In the genomic region with DNA sequence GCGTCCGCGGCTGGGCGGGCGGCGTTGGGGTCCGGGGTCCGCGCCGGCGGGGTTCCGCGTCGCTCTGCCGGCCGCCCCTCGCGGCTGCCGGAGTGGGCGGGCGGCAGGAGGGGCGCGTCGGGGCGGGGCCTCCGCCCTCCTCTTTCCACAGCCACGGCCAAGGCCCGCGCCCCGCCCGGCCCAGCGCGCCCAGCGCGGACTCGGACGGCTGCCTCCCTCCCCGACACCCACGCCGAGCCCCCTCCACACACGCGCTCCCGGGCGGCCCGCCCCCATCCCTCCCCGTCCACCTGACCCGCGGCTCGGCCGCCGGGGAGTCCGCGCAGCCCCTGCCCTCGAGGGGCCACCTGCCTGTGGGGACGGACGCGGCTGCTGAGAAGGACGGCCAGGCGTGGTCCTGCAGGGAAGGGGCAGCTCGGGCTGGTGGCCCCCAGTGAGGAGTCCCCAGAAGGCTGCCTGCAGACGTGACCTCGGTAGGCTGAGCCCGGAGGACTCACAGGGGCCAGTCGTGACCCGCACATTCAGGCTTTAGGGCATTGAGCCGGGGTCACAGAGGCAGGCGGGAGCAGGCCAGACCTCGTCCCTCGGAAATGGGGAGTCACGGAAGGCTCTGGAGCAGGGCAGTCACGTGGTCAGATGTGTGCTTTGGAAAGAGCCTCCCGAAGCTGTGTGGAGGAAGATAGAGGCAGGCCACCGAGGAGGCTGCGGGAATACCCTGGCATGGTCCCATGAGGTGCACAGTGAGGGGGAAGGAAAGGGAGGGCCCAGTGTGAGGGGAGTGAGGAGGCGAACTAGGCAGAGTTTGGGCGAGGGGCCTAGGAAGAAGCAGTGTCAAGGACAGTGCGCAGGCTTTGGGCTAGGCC, we compare ENCODE assay signal across 8 cellular contexts. TPM values are rescaled to one million over a fixed set of nuclear protein-coding genes. Genes with fewer than 3 reads are reported as not detected.
DNase-seq lines count a peak whose midpoint lies in the region; ATAC-seq and TF ChIP-seq lines count a peak whose summit lies in the region.

A gene (minus strand): TSS at position 94 of the 863 bp plus-strand sequence. CDS start 24,980 bp downstream, outside the sequence.

- H3K9me3 Mint-ChIP-seq in WTC11 = no peaks in the 10 kb centered on the region

- H3K4me1 Mint-ChIP-seq in WTC11 = peaks cover 13% of the 10 kb centered on the region

- H3K36me3 ChIP-seq in ES-I3 (ENCODE audit: insufficient read depth, low read length) (no peaks in the 10 kb centered on the region), sigmoid colon (no peaks in the 10 kb centered on the region), BE2C (no peaks in the 10 kb centered on the region)

- no peak for TF ChIP-seq CTCF in WTC11 (IDR thresholded peaks at IDR 0.05)
- no peak for TF ChIP-seq CTCF in sigmoid colon (IDR thresholded peaks at IDR 0.05)
- TF ChIP-seq CTCF in BE2C (IDR thresholded peaks at IDR 0.05; ENCODE audit: low read depth, low read length) = no peak

- H3K9me3 ChIP-seq in ES-I3 (ENCODE audit: control insufficient read depth, insufficient read depth, low read length) (no peaks in the 10 kb centered on the region), sigmoid colon (no peaks in the 10 kb centered on the region), BE2C (no peaks in the 10 kb centered on the region)

- H3K27ac ChIP-seq in sigmoid colon = peak within 1 kb of the TSS; percentile 43 to 68 (median 62)

- TF ChIP-seq EP300 in sigmoid colon (IDR thresholded peaks at IDR 0.05) = no peak

- H3K36me3 Mint-ChIP-seq in WTC11 = no peaks in the 10 kb centered on the region

- no peaks in the 10 kb centered on the region for H3K4me1 ChIP-seq in ES-I3 (ENCODE audit: insufficient read depth, low read length)
- H3K4me1 ChIP-seq in sigmoid colon = peaks cover 0 to 18% (median 16%) of the 10 kb centered on the region in 4 donors
- no peaks in the 10 kb centered on the region for H3K4me1 ChIP-seq in BE2C

- POLR2A ChIA-PET in WTC11 (lab: Charles Lee) = interaction anchor here (0.5 kb wide), 1 partner anchor 1475 kb away, joined by 7 read pairs; no protein-coding TSS in a partner anchor

- TF ChIP-seq POLR2A in sigmoid colon (IDR thresholded peaks at IDR 0.05) = no peak

- 7 to 13% methylated on average over 77 of the region's 77 CpGs for WGBS in sigmoid colon, 2 donors

- H3K4me3 Mint-ChIP-seq in WTC11 = peak within 1 kb of the TSS; percentile 72

- H3K9ac ChIP-seq in ES-I3 (ENCODE audit: low read depth, low read length) = peak within 1 kb of the TSS; percentile 47; the same call in 1 of the 2 replicates

- intact Hi-C loops in left ventricle myocardium superior (cut with micrococcal nuclease) = no loop called here
- intact Hi-C loops in sigmoid colon (cut with DNase I) = no loop called here

- ATAC-seq in WTC11 (peak; percentile 23), left ventricle myocardium superior (peak; percentile 80), GM18502 (IDR thresholded peaks at IDR 0.05; ENCODE audit: poor library complexity, unreplicated experiment) (no peak)

- CTCF ChIA-PET in WTC11 (lab: Charles Lee) = no interaction called here

- peak within 1 kb of the TSS; percentile 29 to 56 (median 50) for H3K4me3 ChIP-seq in sigmoid colon
- H3K4me3 ChIP-seq in BE2C (ENCODE audit: low read depth, low read length) = no peak within 1 kb of the TSS

- H3K27me3 Mint-ChIP-seq in WTC11 (ENCODE audit: low read depth) = peaks cover 40% of the 10 kb centered on the region

- H3K27ac Mint-ChIP-seq in WTC11 = no peak within 1 kb of the TSS

- no peaks in the 10 kb centered on the region for H3K27me3 ChIP-seq in sigmoid colon
- H3K27me3 ChIP-seq in BE2C = no peaks in the 10 kb centered on the region

- DNase-seq in WTC11 (ENCODE audit: low spot score) (peak; percentile 30), left ventricle myocardium superior (peak; percentile 71), sigmoid colon (peak; percentile 81), NCI-H2196 (lab: John Stamatoyannopoulos, UW; ENCODE audit: unreplicated experiment) (no peak), SIG-M5 treated with dmso at 0.1 percent for 504 hours (lab: John Stamatoyannopoulos, UW; ENCODE audit: unreplicated experiment) (no peak), BE2C (no peak)

TF ChIP-seq in WTC11, 78 proteins besides CTCF, POLR2A, EP300 and RAD21:
- TF ChIP-seq, protein P1, sequence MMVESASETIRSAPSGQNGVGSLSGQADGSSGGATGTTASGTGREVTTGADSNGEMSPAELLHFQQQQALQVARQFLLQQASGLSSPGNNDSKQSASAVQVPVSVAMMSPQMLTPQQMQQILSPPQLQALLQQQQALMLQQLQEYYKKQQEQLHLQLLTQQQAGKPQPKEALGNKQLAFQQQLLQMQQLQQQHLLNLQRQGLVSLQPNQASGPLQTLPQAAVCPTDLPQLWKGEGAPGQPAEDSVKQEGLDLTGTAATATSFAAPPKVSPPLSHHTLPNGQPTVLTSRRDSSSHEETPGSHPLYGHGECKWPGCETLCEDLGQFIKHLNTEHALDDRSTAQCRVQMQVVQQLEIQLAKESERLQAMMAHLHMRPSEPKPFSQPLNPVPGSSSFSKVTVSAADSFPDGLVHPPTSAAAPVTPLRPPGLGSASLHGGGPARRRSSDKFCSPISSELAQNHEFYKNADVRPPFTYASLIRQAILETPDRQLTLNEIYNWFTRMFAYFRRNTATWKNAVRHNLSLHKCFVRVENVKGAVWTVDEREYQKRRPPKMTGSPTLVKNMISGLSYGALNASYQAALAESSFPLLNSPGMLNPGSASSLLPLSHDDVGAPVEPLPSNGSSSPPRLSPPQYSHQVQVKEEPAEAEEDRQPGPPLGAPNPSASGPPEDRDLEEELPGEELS (CRISPR knock-in tag; IDR thresholded peaks at IDR 0.05) = 0 out of 2 replicates have a peak, but pooled peaks have one; percentile 45
- TF ChIP-seq, protein P2, sequence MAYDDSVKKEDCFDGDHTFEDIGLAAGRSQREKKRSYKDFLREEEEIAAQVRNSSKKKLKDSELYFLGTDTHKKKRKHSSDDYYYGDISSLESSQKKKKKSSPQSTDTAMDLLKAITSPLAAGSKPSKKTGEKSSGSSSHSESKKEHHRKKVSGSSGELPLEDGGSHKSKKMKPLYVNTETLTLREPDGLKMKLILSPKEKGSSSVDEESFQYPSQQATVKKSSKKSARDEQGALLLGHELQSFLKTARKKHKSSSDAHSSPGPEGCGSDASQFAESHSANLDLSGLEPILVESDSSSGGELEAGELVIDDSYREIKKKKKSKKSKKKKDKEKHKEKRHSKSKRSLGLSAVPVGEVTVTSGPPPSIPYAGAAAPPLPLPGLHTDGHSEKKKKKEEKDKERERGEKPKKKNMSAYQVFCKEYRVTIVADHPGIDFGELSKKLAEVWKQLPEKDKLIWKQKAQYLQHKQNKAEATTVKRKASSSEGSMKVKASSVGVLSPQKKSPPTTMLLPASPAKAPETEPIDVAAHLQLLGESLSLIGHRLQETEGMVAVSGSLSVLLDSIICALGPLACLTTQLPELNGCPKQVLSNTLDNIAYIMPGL (CRISPR knock-in tag; IDR thresholded peaks at IDR 0.05) = no peak
- TF ChIP-seq, protein P3, sequence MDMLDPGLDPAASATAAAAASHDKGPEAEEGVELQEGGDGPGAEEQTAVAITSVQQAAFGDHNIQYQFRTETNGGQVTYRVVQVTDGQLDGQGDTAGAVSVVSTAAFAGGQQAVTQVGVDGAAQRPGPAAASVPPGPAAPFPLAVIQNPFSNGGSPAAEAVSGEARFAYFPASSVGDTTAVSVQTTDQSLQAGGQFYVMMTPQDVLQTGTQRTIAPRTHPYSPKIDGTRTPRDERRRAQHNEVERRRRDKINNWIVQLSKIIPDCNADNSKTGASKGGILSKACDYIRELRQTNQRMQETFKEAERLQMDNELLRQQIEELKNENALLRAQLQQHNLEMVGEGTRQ (CRISPR knock-in tag; IDR thresholded peaks at IDR 0.05) = peak; percentile 86
- TF ChIP-seq, protein P4, sequence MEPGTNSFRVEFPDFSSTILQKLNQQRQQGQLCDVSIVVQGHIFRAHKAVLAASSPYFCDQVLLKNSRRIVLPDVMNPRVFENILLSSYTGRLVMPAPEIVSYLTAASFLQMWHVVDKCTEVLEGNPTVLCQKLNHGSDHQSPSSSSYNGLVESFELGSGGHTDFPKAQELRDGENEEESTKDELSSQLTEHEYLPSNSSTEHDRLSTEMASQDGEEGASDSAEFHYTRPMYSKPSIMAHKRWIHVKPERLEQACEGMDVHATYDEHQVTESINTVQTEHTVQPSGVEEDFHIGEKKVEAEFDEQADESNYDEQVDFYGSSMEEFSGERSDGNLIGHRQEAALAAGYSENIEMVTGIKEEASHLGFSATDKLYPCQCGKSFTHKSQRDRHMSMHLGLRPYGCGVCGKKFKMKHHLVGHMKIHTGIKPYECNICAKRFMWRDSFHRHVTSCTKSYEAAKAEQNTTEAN (CRISPR knock-in tag; IDR thresholded peaks at IDR 0.05) = 0 out of 2 replicates have a peak, but pooled peaks have one; percentile 59
- TF ChIP-seq FOXP1 (CRISPR knock-in tag; IDR thresholded peaks at IDR 0.05; ENCODE audit: borderline replicate concordance) = peak; percentile 26; the same call in 1 of the 2 replicates
- TF ChIP-seq, protein P5, sequence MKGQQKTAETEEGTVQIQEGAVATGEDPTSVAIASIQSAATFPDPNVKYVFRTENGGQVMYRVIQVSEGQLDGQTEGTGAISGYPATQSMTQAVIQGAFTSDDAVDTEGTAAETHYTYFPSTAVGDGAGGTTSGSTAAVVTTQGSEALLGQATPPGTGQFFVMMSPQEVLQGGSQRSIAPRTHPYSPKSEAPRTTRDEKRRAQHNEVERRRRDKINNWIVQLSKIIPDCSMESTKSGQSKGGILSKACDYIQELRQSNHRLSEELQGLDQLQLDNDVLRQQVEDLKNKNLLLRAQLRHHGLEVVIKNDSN (CRISPR knock-in tag; IDR thresholded peaks at IDR 0.05) = peak; percentile 79
- no peak for TF ChIP-seq GABPB1 (CRISPR knock-in tag; IDR thresholded peaks at IDR 0.05)
- 0 out of 2 replicates have a peak, but pooled peaks have one; percentile 12 for TF ChIP-seq NFE2L1 (CRISPR knock-in tag; IDR thresholded peaks at IDR 0.05)
- TF ChIP-seq, protein P6, sequence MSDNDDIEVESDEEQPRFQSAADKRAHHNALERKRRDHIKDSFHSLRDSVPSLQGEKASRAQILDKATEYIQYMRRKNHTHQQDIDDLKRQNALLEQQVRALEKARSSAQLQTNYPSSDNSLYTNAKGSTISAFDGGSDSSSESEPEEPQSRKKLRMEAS (CRISPR knock-in tag; IDR thresholded peaks at IDR 0.05) = peak; percentile 62
- TF ChIP-seq SP1 (CRISPR knock-in tag; conservative IDR thresholded peaks at IDR 0.05) = 0 out of 2 replicates have a peak, but pooled peaks have one; percentile 12
TF ChIP-seq in WTC11: peak in this region for 8.

RNA-seq across cellular contexts. Expression of the gene that starts here (rescaled TPM):
- total RNA-seq in WTC11 (2021) (2.3 to 3.5 TPM (median 3.3 TPM) in 3 replicates), left ventricle myocardium superior (0.67 TPM), sigmoid colon (10 to 100 TPM in 1 of 4 donors, 1 to 10 TPM in 3; 1.8 to 13.0 (median 4.3) TPM)
- polyA plus RNA-seq in sigmoid colon = 1 to 10 TPM in 2 of 3 donors, under 1 TPM in 1; 0.60 to 3.2 (median 2.4) TPM
- polyA plus RNA-seq in BE2C (2012; ENCODE audit: insufficient read depth, insufficient read length, low read depth) = 0.12 TPM

Comparison
In these comparisons a context has a peak if more than half of its experiments do, and no peak if none do; other contexts are left out.
1. Peak in DNase-seq and ATAC-seq in left ventricle myocardium superior; RNA of the gene not detected or under 1 TPM.
2. DNase-seq: peak in WTC11 (single experiment) and sigmoid colon (single experiment); none in NCI-H2196 (single experiment), SIG-M5 treated with dmso at 0.1 percent for 504 hours (single experiment) and BE2C (single experiment).